Comparison of ENCODE assay signal across 16 cellular contexts in genomic region chr3:51985971-51986947, GRCh38. TPM values are rescaled to one million over a fixed set of nuclear protein-coding genes. Genes with fewer than 3 reads are reported as not detected.
DNase-seq lines count a peak whose midpoint lies in the region; ATAC-seq and TF ChIP-seq lines count a peak whose summit lies in the region.
"Had no signal": no experiment of that assay in that cellular context is flagged by ENCODE, and none has a peak within 500 bp of the region (broad histone marks: within the 10 kb centered on the region; RNA-seq: fewer than 3 reads in every experiment).

No MANE protein-coding gene starts in this region.

- no peak overlapping the region for H2BK5ac ChIP-seq in neuronal stem cell (ENCODE audit: low read length)

- H2AFZ ChIP-seq in neuronal stem cell (ENCODE audit: low read length) = no peak overlapping the region

- H3K14ac ChIP-seq in neuronal stem cell (ENCODE audit: low read length) = no peak overlapping the region

- no peaks in the 10 kb centered on the region for H3K27me3 ChIP-seq in neuronal stem cell (ENCODE audit: control insufficient read depth in 3 of 3, insufficient read depth in 3 of 3, low read depth in 1 of 3, low read length in 3 of 3)
- H3K27me3 ChIP-seq: thyroid gland had no signal

- H2AK5ac ChIP-seq in neuronal stem cell (ENCODE audit: low read depth, low read length) = peak overlapping the region; percentile 42

- DNase-seq in HuH-7.5 (ENCODE audit: low spot score) = peak; percentile 77
- no peak for DNase-seq in chondrocyte (ENCODE audit: low spot score)
- DNase-seq in neuronal stem cell (ENCODE audit: low spot score) = no peak
- DNase-seq: activated CD4-positive, alpha-beta T cell treated with anti-CD3 and anti-CD28 coated beads, Interleukin-2, amount 10 ng/mL, durations not matched to agents 24 days and 14 days; central memory CD4-positive, alpha-beta T cell; DMS 273 treated with DMSO at 0.1 percent for 48 hours; GOT3; NCI-H1105; NCI-H69; OCI-M1; posterior cingulate gyrus; stimulated activated CD4-positive, alpha-beta T cell treated with anti-CD3 and anti-CD28 coated beads, Interleukin-4, amount 100 ng/mL, for 4 hours; thyroid gland had no signal

- no peak overlapping the region for H3K4me3 Mint-ChIP-seq in chondrocyte (ENCODE audit: unreplicated experiment)
- H3K4me3 Mint-ChIP-seq: activated CD4-positive, alpha-beta T cell treated with anti-CD3 and anti-CD28 coated beads, Interleukin-2, amount 10 ng/mL, durations not matched to agents 24 days and 14 days had no signal

- no peak overlapping the region for H3K27ac ChIP-seq in neuronal stem cell (replicated peaks; ENCODE audit: low read length)
- H3K27ac ChIP-seq: thyroid gland had no signal

- no peaks in the 10 kb centered on the region for H3K9me3 Mint-ChIP-seq in chondrocyte (ENCODE audit: low read depth)
- H3K9me3 Mint-ChIP-seq: activated CD4-positive, alpha-beta T cell treated with anti-CD3 and anti-CD28 coated beads, Interleukin-2, amount 10 ng/mL, durations not matched to agents 24 days and 14 days had no signal

- no peak overlapping the region for H3K4me3 ChIP-seq in neuronal stem cell (ENCODE audit: low read length in 2 of 2)
- H3K4me3 ChIP-seq: skin epidermis, thyroid gland had no signal

- no peak for TF ChIP-seq CTCF in chondrocyte (IDR thresholded peaks at IDR 0.05)

- H3K4me1 ChIP-seq in neuronal stem cell (ENCODE audit: control insufficient read depth in 2 of 2, insufficient read depth in 1 of 2, low read depth in 1 of 2, low read length in 2 of 2) = peaks cover 13 to 16% of the 10 kb centered on the region in 2 donors

- no peaks in the 10 kb centered on the region for H3K9me3 ChIP-seq in neuronal stem cell (replicated peaks in 1 of 2; ENCODE audit: control insufficient read depth in 2 of 2, insufficient read depth in 1 of 2, low read depth in 1 of 2, low read length in 2 of 2)
- H3K9me3 ChIP-seq: thyroid gland had no signal

- peaks cover 8% of the 10 kb centered on the region for H3K79me1 ChIP-seq in neuronal stem cell (ENCODE audit: low read depth, low read length)

- peak overlapping the region; percentile 8 for H3K18ac ChIP-seq in neuronal stem cell (ENCODE audit: low read length)

- H4K8ac ChIP-seq in neuronal stem cell (ENCODE audit: low read depth, low read length) = no peak overlapping the region

- peak overlapping the region; percentile 25 for H2BK15ac ChIP-seq in neuronal stem cell (ENCODE audit: low read length)

- no peak overlapping the region for H3K4me2 ChIP-seq in neuronal stem cell (ENCODE audit: insufficient read depth, low read length, poor library complexity, severe bottlenecking)

- H3K27me3 Mint-ChIP-seq in chondrocyte (ENCODE audit: low read depth) = no peaks in the 10 kb centered on the region
- H3K27me3 Mint-ChIP-seq: activated CD4-positive, alpha-beta T cell treated with anti-CD3 and anti-CD28 coated beads, Interleukin-2, amount 10 ng/mL, durations not matched to agents 24 days and 14 days had no signal

- H3K36me3 Mint-ChIP-seq in chondrocyte (ENCODE audit: low read depth) = peaks cover under 1% of the 10 kb centered on the region

- ATAC-seq in GM19324 (IDR thresholded peaks at IDR 0.05; ENCODE audit: low FRiP score, unreplicated experiment) (no peak), HG03378 (IDR thresholded peaks at IDR 0.05; ENCODE audit: unreplicated experiment) (no peak)

- peaks cover 1 to 3% of the 10 kb centered on the region in 2 donors for H3K36me3 ChIP-seq in neuronal stem cell (replicated peaks in 1 of 2; ENCODE audit: control insufficient read depth in 2 of 2, insufficient read depth in 2 of 2, low read length in 2 of 2)
- H3K36me3 ChIP-seq: thyroid gland had no signal

- H2BK120ac ChIP-seq in neuronal stem cell (ENCODE audit: low read depth, low read length) = no peak overlapping the region

- peaks cover 26% of the 10 kb centered on the region for H3K4me1 Mint-ChIP-seq in chondrocyte (ENCODE audit: low read depth)

- H3K4ac ChIP-seq in neuronal stem cell (ENCODE audit: low read length) = no peak overlapping the region

- no peak overlapping the region for H2BK12ac ChIP-seq in neuronal stem cell (ENCODE audit: low read length)

- H3K27ac Mint-ChIP-seq in chondrocyte (ENCODE audit: unreplicated experiment) = peak overlapping the region; percentile 41
- H3K27ac Mint-ChIP-seq: activated CD4-positive, alpha-beta T cell treated with anti-CD3 and anti-CD28 coated beads, Interleukin-2, amount 10 ng/mL, durations not matched to agents 24 days and 14 days had no signal

- H3K9ac ChIP-seq in neuronal stem cell (ENCODE audit: low read depth, low read length, poor library complexity) = no peak overlapping the region

- peak overlapping the region; percentile 48 for H3K23ac ChIP-seq in neuronal stem cell (ENCODE audit: low read depth, low read length, poor library complexity)

- WGBS in neuronal stem cell (ENCODE audit: extremely low coverage in 2 of 2, insufficient read length in 2 of 2, insufficient replicate concordance in 1 of 2), 2 donors = no CpG with 5 or more reads among the region's 12 CpGs

- no peak overlapping the region for H4K91ac ChIP-seq in neuronal stem cell (ENCODE audit: low read depth, low read length, poor library complexity)

RNA-seq across cellular contexts. Expression of gene ACY1, which starts 2.9 kb away (rescaled TPM):
- 21.1 to 24.5 TPM (median 21.7 TPM) in 3 replicates for total RNA-seq in chondrocyte
- 7.8 TPM for polyA plus RNA-seq in neuronal stem cell (2013, experiment 1 of 2)
- 7.4 TPM for polyA plus RNA-seq in neuronal stem cell (2013, experiment 2 of 2)

RNA-seq across cellular contexts. Expression of gene RPL29, which starts 9.4 kb away (rescaled TPM):
- total RNA-seq in chondrocyte = 610 to 772 TPM (median 621 TPM) in 3 replicates
- polyA plus RNA-seq in neuronal stem cell (2013, experiment 1 of 2) = 2,500 TPM
- polyA plus RNA-seq in neuronal stem cell (2013, experiment 2 of 2) = 2,467 TPM

RNA-seq across cellular contexts. Expression of gene ABHD14A, which starts 11.4 kb away (rescaled TPM):
- total RNA-seq in chondrocyte = 10.0 to 19.4 TPM (median 10.2 TPM) in 3 replicates
- 18.1 TPM for polyA plus RNA-seq in neuronal stem cell (2013, experiment 1 of 2)
- 16.4 TPM for polyA plus RNA-seq in neuronal stem cell (2013, experiment 2 of 2)

RNA-seq across cellular contexts. Expression of gene ABHD14B, which starts 12.4 kb away (rescaled TPM):
- 24.3 to 38.0 TPM (median 25.7 TPM) in 3 replicates for total RNA-seq in chondrocyte
- polyA plus RNA-seq in neuronal stem cell (2013, experiment 1 of 2) = 4.3 TPM
- 4.5 TPM for polyA plus RNA-seq in neuronal stem cell (2013, experiment 2 of 2)

RNA-seq across cellular contexts. Expression of gene PCBP4, which starts 19.0 kb away (rescaled TPM):
- 35.5 to 63.8 TPM (median 55.7 TPM) in 3 replicates for total RNA-seq in chondrocyte
- 68.8 TPM for polyA plus RNA-seq in neuronal stem cell (2013, experiment 1 of 2)
- 66.4 TPM for polyA plus RNA-seq in neuronal stem cell (2013, experiment 2 of 2)
